ENCODE assay signal across 8 cellular contexts in the genomic region with DNA sequence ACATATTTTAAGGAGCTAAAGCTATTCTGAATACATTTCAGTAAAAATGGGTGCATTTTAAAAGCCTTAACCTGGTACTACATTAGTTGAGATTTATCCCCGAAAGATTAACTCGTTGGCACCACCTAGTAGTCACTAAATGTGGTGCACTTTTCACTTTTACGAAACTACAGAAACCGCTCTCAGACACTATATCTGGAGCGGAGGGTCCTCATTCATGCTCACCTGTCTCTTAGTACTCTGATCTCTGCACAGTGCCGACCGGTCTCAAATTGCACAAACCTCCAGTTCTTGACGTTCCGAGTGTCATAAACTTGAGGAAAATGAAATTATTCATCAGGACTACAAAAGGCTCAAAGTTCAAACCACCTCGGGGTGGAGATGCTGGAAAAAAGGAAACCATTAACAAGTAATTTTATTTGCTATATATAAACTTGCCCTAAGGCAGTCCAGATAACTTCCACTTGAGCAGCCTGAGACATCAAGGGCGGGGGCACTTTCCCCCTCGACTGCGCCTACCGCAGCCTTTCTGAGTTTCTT. TPM values are rescaled to one million over a fixed set of nuclear protein-coding genes. Genes with fewer than 3 reads are reported as not detected.
DNase-seq lines count a peak whose midpoint lies in the region; ATAC-seq and TF ChIP-seq lines count a peak whose summit lies in the region.

No MANE protein-coding gene starts in this region.

- no peaks in the 10 kb centered on the region for H3K27me3 ChIP-seq in KMS-11 (ENCODE audit: insufficient read depth, low read depth)
- H3K27me3 ChIP-seq in SJCRH30: no peaks in the 10 kb centered on the region

- H4K20me1 ChIP-seq in KMS-11 (ENCODE audit: insufficient read depth): no peaks in the 10 kb centered on the region

- peaks cover 15 to 28% of the 10 kb centered on the region in 2 donors for H3K36me3 Mint-ChIP-seq in stimulated activated naive B cell treated with anti-CD40 and anti-IgM and Interleukin-4, amounts not matched to agents 10 μg/mL and 1 μg/mL and 100 μg/mL, for 72 hours

- H3K27ac Mint-ChIP-seq in stimulated activated naive B cell treated with anti-CD40 and anti-IgM and Interleukin-4, amounts not matched to agents 10 μg/mL and 1 μg/mL and 100 μg/mL, for 72 hours: peak overlapping the region; percentile 99

- peak overlapping the region; percentile 98 for H2AFZ ChIP-seq in KMS-11 (ENCODE audit: low read depth)

- TF ChIP-seq CTCF in KMS-11 (conservative IDR thresholded peaks at IDR 0.05; ENCODE audit: low read depth, low read length): peak; percentile 77

- peak overlapping the region; percentile 98 for H3K4me2 ChIP-seq in KMS-11

- H3K9ac ChIP-seq in KMS-11: peak overlapping the region; percentile 85

- peak; percentile 39 for ATAC-seq in GM19035 (IDR thresholded peaks at IDR 0.05; ENCODE audit: unreplicated experiment)
- peak; percentile 63 to 66 for ATAC-seq in stimulated activated naive B cell treated with anti-CD40 and anti-IgM and Interleukin-4, amounts not matched to agents 10 μg/mL and 1 μg/mL and 100 μg/mL, for 72 hours (replicated peaks)

- H3K4me1 ChIP-seq in KMS-11 (ENCODE audit: low read depth, poor library complexity, severe bottlenecking) (peaks cover 14% of the 10 kb centered on the region), SJCRH30 (0 out of 2 replicates have a peak, but pooled peaks cover 2% of the 10 kb centered on the region)

- H3K36me3 ChIP-seq in KMS-11 (ENCODE audit: insufficient read depth) (no peaks in the 10 kb centered on the region), SJCRH30 (peaks cover 10% of the 10 kb centered on the region; the same call in 1 of the 2 replicates)

- H3K9me3 Mint-ChIP-seq in stimulated activated naive B cell treated with anti-CD40 and anti-IgM and Interleukin-4, amounts not matched to agents 10 μg/mL and 1 μg/mL and 100 μg/mL, for 72 hours: no peaks in the 10 kb centered on the region

- no peaks in the 10 kb centered on the region for H3K9me3 ChIP-seq in SJCRH30 (replicated peaks)

- no peaks in the 10 kb centered on the region for H3K27me3 Mint-ChIP-seq in stimulated activated naive B cell treated with anti-CD40 and anti-IgM and Interleukin-4, amounts not matched to agents 10 μg/mL and 1 μg/mL and 100 μg/mL, for 72 hours

- H3K27ac ChIP-seq in KMS-11 (peak overlapping the region; percentile 82), SJCRH30 (peak overlapping the region; percentile 78)

- peaks cover 17 to 22% of the 10 kb centered on the region in 2 donors for H3K4me1 Mint-ChIP-seq in stimulated activated naive B cell treated with anti-CD40 and anti-IgM and Interleukin-4, amounts not matched to agents 10 μg/mL and 1 μg/mL and 100 μg/mL, for 72 hours

- H3K4me3 Mint-ChIP-seq in stimulated activated naive B cell treated with anti-CD40 and anti-IgM and Interleukin-4, amounts not matched to agents 10 μg/mL and 1 μg/mL and 100 μg/mL, for 72 hours: peak overlapping the region; percentile 97 to 99

- H3K4me3 ChIP-seq in KMS-11 (IDR thresholded peaks at IDR 0.05; ENCODE audit: insufficient read depth, low read depth, low read length): peak overlapping the region; percentile 88
- peak overlapping the region; percentile 80 for H3K4me3 ChIP-seq in SJCRH30

- peaks cover 16% of the 10 kb centered on the region; the same call in 1 of the 2 replicates for H3K79me2 ChIP-seq in KMS-11 (ENCODE audit: insufficient read depth, low read depth)

- peak; percentile 14 for DNase-seq in CMK (ENCODE audit: low read depth)
- peak; percentile 35 to 78 for DNase-seq in SJCRH30
- peak; percentile 57 for DNase-seq in cerebellum (ENCODE audit: low spot score)
- peak; percentile 74 for DNase-seq in kidney glomerular epithelial cell (lab: John Stamatoyannopoulos, UW)
- peak; percentile 17 for DNase-seq in stimulated activated naive B cell treated with anti-CD40 and anti-IgM and Interleukin-4, amounts not matched to agents 10 μg/mL and 1 μg/mL and 100 μg/mL, for 72 hours
- DNase-seq in NCI-H187 treated with DMSO at 0.1 percent for 48 hours (lab: John Stamatoyannopoulos, UW): no peak

RNA-seq across cellular contexts. Expression of gene LZIC, which starts 0.7 kb away (rescaled TPM):
- total RNA-seq in SJCRH30 (2014; rRNA removed; shearing (Covaris generic)): 68.0 and 69.4 TPM in 2 replicates
- total RNA-seq in cerebellum: 44.9 TPM

RNA-seq across cellular contexts. Expression of gene NMNAT1, which starts 0.8 kb away (rescaled TPM):
- total RNA-seq in SJCRH30 (2014; rRNA removed; shearing (Covaris generic)): 5.5 and 5.7 TPM in 2 replicates
- 6.5 TPM for total RNA-seq in cerebellum

RNA-seq across cellular contexts. Expression of gene CTNNBIP1, which starts 32.4 kb away (rescaled TPM):
- 32.9 and 35.3 TPM in 2 replicates for total RNA-seq in SJCRH30 (2014; rRNA removed; shearing (Covaris generic))
- 22.4 TPM for total RNA-seq in cerebellum

RNA-seq across cellular contexts. Expression of gene RBP7, which starts 54.6 kb away (rescaled TPM):
- not detected in 2 replicates for total RNA-seq in SJCRH30 (2014; rRNA removed; shearing (Covaris generic))
- not detected for total RNA-seq in cerebellum
